In the genomic region with DNA sequence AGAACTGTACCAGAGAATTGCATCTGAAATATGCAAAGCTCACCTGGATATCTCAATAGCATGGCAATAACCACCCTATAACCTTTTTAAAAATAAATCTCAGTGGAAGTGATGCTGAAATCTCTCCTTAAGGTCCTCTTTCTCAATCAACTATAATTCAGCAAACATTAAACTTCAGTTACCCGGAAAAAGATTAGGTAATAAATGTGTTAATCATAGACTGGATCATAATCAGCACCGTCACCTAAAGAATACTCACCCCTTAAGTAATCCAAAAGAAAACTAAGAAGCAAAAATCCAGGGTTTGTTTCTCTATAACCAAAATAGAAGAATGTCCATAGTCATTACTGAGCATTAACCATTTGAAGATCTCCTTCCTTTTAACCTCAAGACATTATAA, we compare ENCODE assay signal across 26 cellular contexts. TPM values are rescaled to one million over a fixed set of nuclear protein-coding genes. Genes with fewer than 3 reads are reported as not detected.
DNase-seq lines count a peak whose midpoint lies in the region; ATAC-seq and TF ChIP-seq lines count a peak whose summit lies in the region.
"Had no signal": no experiment of that assay in that cellular context is flagged by ENCODE, and none has a peak within 500 bp of the region (broad histone marks: within the 10 kb centered on the region; RNA-seq: fewer than 3 reads in every experiment).

No MANE protein-coding gene starts in this region.

- peaks cover 9 to 55% (median 42%) of the 10 kb centered on the region in 3 donors for H3K4me1 ChIP-seq in esophagus squamous epithelium

- no peaks in the 10 kb centered on the region for H3K27me3 Mint-ChIP-seq in Calu3 (ENCODE audit: unreplicated experiment)
- no peaks in the 10 kb centered on the region for H3K27me3 Mint-ChIP-seq in T-cell
- H3K27me3 Mint-ChIP-seq: activated CD4-positive, alpha-beta T cell treated with anti-CD3 and anti-CD28 coated beads, Interleukin-2, amount 10 ng/mL, durations not matched to agents 7 days and 5 days; B cell had no signal

- WGBS in esophagus squamous epithelium, 2 donors: 38 to 39% methylated on average over 2 of the region's 2 CpGs

- peak overlapping the region in 3 of 4 donors; percentile 79 to 92 (median 85) for H3K27ac ChIP-seq in esophagus squamous epithelium
- H3K27ac ChIP-seq: cardiac muscle cell, psoas muscle had no signal

- POLR2A ChIA-PET in T-cell (lab: Charles Lee): no interaction called here

- H3K9me3 ChIP-seq in esophagus squamous epithelium: no peaks in the 10 kb centered on the region
- H3K9me3 ChIP-seq: psoas muscle, SK-N-SH, thoracic aorta had no signal

- H3K4me3 Mint-ChIP-seq in Calu3 (ENCODE audit: low read depth, unreplicated experiment): no peak overlapping the region
- H3K4me3 Mint-ChIP-seq in T-cell: no peak overlapping the region
- H3K4me3 Mint-ChIP-seq: activated CD4-positive, alpha-beta T cell treated with anti-CD3 and anti-CD28 coated beads, Interleukin-2, amount 10 ng/mL, durations not matched to agents 7 days and 5 days; B cell; nephron progenitor cell had no signal

- DNase-seq in Calu3 (no peak), T-cell (no peak), esophagus squamous epithelium (lab: John Stamatoyannopoulos, UW) (no peak), renal cortical epithelial cell (ENCODE audit: low read depth) (peak; percentile 66), NCI-H2227 treated with DMSO at 0.1 percent for 48 hours (lab: John Stamatoyannopoulos, UW) (no peak), DMS53 treated with DMSO at 0.1 percent for 48 hours (lab: John Stamatoyannopoulos, UW; ENCODE audit: unreplicated experiment) (no peak), AG20443 (ENCODE audit: low spot score) (no peak), KBM-7 (no peak)
- DNase-seq: activated CD4-positive, alpha-beta T cell treated with anti-CD3 and anti-CD28 coated beads, Interleukin-2, amount 10 ng/mL, durations not matched to agents 7 days and 5 days; activated T-cell treated with anti-CD3 and anti-CD28 coated beads, Interleukin-2, amount 50 U/mL, for 1 hour; GF-D8; hypothalamus; mesendoderm; NCI-H1436 treated with DMSO at 0.1 percent for 48 hours; NCI-H2171; NCI-H82; nephron progenitor cell; psoas muscle; SK-N-SH; stimulated activated CD4-positive, alpha-beta T cell treated with anti-CD3 and anti-CD28 coated beads, Interleukin-4, amount 100 ng/mL, for 4 hours had no signal

- H3K4me1 Mint-ChIP-seq in Calu3 (ENCODE audit: low read depth, unreplicated experiment) (no peaks in the 10 kb centered on the region), T-cell (peaks cover 14 to 32% (median 29%) of the 10 kb centered on the region in 3 donors)

- H3K36me3 Mint-ChIP-seq in Calu3 (ENCODE audit: insufficient read depth, unreplicated experiment): no peaks in the 10 kb centered on the region
- H3K36me3 Mint-ChIP-seq in T-cell: no peaks in the 10 kb centered on the region
- H3K36me3 Mint-ChIP-seq: activated naive CD4-positive, alpha-beta T cell treated with anti-CD3 and anti-CD28 coated beads, Interleukin-2, amount 50 U/mL, for 72 hours had no signal

- TF ChIP-seq POLR2A in esophagus squamous epithelium (IDR thresholded peaks at IDR 0.05): no peak

- no peaks in the 10 kb centered on the region for H3K27me3 ChIP-seq in esophagus squamous epithelium
- H3K27me3 ChIP-seq: cardiac muscle cell had no signal

- H3K4me3 ChIP-seq in esophagus squamous epithelium: no peak overlapping the region
- H3K4me3 ChIP-seq: cardiac muscle cell, GM12878, psoas muscle, thoracic aorta had no signal

- in situ Hi-C loops in KBM-7 (cut with MboI; ENCODE audit: low pct_unique_long_range_greater_than_20kb, low sequenced_read_pairs): no loop called here

- H3K27ac Mint-ChIP-seq in Calu3 (ENCODE audit: unreplicated experiment) (peak overlapping the region; percentile 37), T-cell (peak overlapping the region; percentile 66 to 76)
- H3K27ac Mint-ChIP-seq: activated naive CD4-positive, alpha-beta T cell treated with anti-CD3 and anti-CD28 coated beads, Interleukin-2, amount 50 U/mL, for 72 hours; B cell; nephron progenitor cell had no signal

- intact Hi-C loops in Calu3 (cut with micrococcal nuclease; ENCODE audit: unreplicated experiment): loop anchor here (10.0 kb wide), 1 partner anchor 269 kb away; no protein-coding TSS in a partner anchor
- intact Hi-C loops in esophagus squamous epithelium (cut with DNase I): no loop called here

- TF ChIP-seq CTCF in Calu3 (IDR thresholded peaks at IDR 0.05; ENCODE audit: unreplicated experiment) (no peak), esophagus squamous epithelium (IDR thresholded peaks at IDR 0.05) (no peak)

- ATAC-seq in T-cell (replicated peaks in 1 of 4): no peak
- ATAC-seq: activated naive CD4-positive, alpha-beta T cell treated with anti-CD3 and anti-CD28 coated beads, Interleukin-2, amount 50 U/mL, for 72 hours; GM12878; Panc1; psoas muscle had no signal

- H3K9me3 Mint-ChIP-seq in Calu3 (ENCODE audit: low read depth, unreplicated experiment) (no peaks in the 10 kb centered on the region), T-cell (no peaks in the 10 kb centered on the region)
- H3K9me3 Mint-ChIP-seq: activated CD4-positive, alpha-beta T cell treated with anti-CD3 and anti-CD28 coated beads, Interleukin-2, amount 10 ng/mL, durations not matched to agents 7 days and 5 days; activated naive CD4-positive, alpha-beta T cell treated with anti-CD3 and anti-CD28 coated beads, Interleukin-2, amount 50 U/mL, for 72 hours; nephron progenitor cell had no signal

- H3K36me3 ChIP-seq in esophagus squamous epithelium: no peaks in the 10 kb centered on the region
- H3K36me3 ChIP-seq: cardiac muscle cell, thoracic aorta had no signal

- CTCF ChIA-PET in Calu3 (lab: Charles Lee) (no interaction called here), T-cell (lab: Charles Lee) (no interaction called here)

- no TSS peak for BruUV-seq in Calu3 (replicated peaks; lab: Mats Ljungman, UMichigan)

RNA-seq across cellular contexts. Expression of gene DENND4C, which starts 44.3 kb away (rescaled TPM):
- total RNA-seq in Calu3 (2022) (28.5 and 32.2 TPM in 2 replicates), T-cell (10 to 100 TPM; 49.6 to 55.7 (median 53.3) TPM), esophagus squamous epithelium (10 to 100 TPM; 32.7 to 65.8 (median 50.7) TPM), renal cortical epithelial cell (79.9 and 155 TPM in 2 replicates)

RNA-seq across cellular contexts. Expression of gene PLIN2, which starts 58.9 kb away (rescaled TPM):
- total RNA-seq in Calu3 (2022): not detected in 2 replicates
- total RNA-seq in T-cell: 10 to 100 TPM; 15.6 to 47.3 (median 38.7) TPM
- total RNA-seq in esophagus squamous epithelium: 10 to 100 TPM; 11.3 to 68.0 (median 31.9) TPM
- total RNA-seq in renal cortical epithelial cell: 57.3 and 148 TPM in 2 replicates

Comparison
In these comparisons a context has a peak if more than half of its experiments do, and no peak if none do; other contexts are left out.
1. RNA of gene PLIN2, which starts 58.9 kb away (total RNA-seq): 57.3 to 148 TPM in renal cortical epithelial cell, 11.3 to 68.0 TPM in esophagus squamous epithelium and 15.6 to 47.3 TPM in T-cell; not detected in Calu3; every median in the first group is over 10 times any median in the second.